22 cellular contexts compared by ENCODE assay signal in the genomic region with DNA sequence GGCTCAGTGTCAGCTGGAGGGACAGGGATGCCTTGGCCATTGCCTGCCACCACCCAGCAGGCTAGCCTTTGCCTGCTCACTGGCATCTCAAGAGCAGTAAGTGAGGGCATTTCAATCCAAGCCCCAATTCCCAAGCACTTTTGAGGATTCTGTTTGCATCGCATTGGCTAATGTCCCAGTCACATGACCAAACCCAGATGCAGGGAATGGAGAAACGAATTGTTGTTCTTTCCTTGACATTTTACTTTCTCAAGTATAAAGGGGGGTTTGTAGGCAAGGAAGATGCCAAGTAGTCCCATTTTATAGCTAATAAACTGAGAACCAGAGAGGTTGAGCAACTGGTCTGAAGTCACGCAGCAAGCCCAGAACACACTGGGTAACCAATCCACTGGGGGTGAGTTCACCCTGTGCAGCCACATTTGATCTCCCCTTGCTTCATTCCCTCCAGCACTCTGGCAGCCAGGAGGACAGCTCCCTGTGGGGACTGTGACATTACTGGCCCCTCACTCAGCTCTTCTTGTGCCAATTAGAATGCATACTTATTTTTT.
"Had no signal": no experiment of that assay in that cellular context is flagged by ENCODE, and none has a peak within 500 bp of the region (broad histone marks: within the 10 kb centered on the region; RNA-seq: fewer than 3 reads in every experiment).

No MANE protein-coding gene starts in this region.

- H3K4me3 ChIP-seq: adrenal gland, tibial artery had no signal

- DNase-seq: activated CD4-positive, alpha-beta T cell treated with anti-CD3 and anti-CD28 coated beads for 4 hours; activated CD4-positive, alpha-beta T cell treated with anti-CD3 and anti-CD28 coated beads, Interleukin-2, amount 50 U/mL, for 48 hours; activated CD4-positive, CD25-positive, alpha-beta regulatory T cell; activated gamma-delta T cell treated with Interleukin-2 at 50 U/mL for 16 hours; central memory CD4-positive, alpha-beta T cell; dermis blood vessel endothelial cell; effector memory CD4-positive, alpha-beta T cell; foreskin melanocyte; hippocampal formation; left ventricle myocardium superior; mammary epithelial cell; midbrain; retina; stimulated activated CD4-positive, alpha-beta T cell treated with anti-CD3 and anti-CD28 coated beads, Interleukin-12 subunit alpha, Interleukin-12 subunit beta, amount 100 ng/mL, for 4 hours; stimulated activated naive CD8-positive, alpha-beta T cell treated with anti-CD3 and anti-CD28 coated beads, Interleukin-15, amount 100 ng/mL, for 72 hours; T1000; tibial artery had no signal

- H3K27me3 ChIP-seq: adrenal gland, tibial artery had no signal

- H3K27me3 Mint-ChIP-seq: activated naive CD4-positive, alpha-beta T cell treated with anti-CD3 and anti-CD28 coated beads, Interleukin-2, amount 50 U/mL, for 24 hours; stimulated activated naive CD8-positive, alpha-beta T cell treated with anti-CD3 and anti-CD28 coated beads, Interleukin-15, amount 100 ng/mL, for 72 hours had no signal

- ATAC-seq: esophagus mucosa; left ventricle myocardium superior; stimulated activated naive CD8-positive, alpha-beta T cell treated with anti-CD3 and anti-CD28 coated beads, Interleukin-15, amount 100 ng/mL, for 72 hours had no signal

- H3K27ac ChIP-seq: adrenal gland had no signal

- H3K36me3 ChIP-seq: adrenal gland, tibial artery had no signal

- H3K4me1 ChIP-seq: adrenal gland had no signal

- H3K9me3 ChIP-seq: adrenal gland, tibial artery had no signal

- H3K4me3 Mint-ChIP-seq: activated naive CD4-positive, alpha-beta T cell treated with anti-CD3 and anti-CD28 coated beads, Interleukin-2, amount 50 U/mL, for 24 hours; activated T-helper 1 cell treated with anti-CD3 and anti-CD28 coated beads, Interleukin-12 subunit alpha, Interleukin-12 subunit beta, Interleukin-2, Interleukin-4 antibody, amounts not matched to agents 30 ng/mL and 10 ng/mL and 1 ng/mL, durations not matched to agents 14 hours and 24 hours and 36 hours; stimulated activated naive CD8-positive, alpha-beta T cell treated with anti-CD3 and anti-CD28 coated beads, Interleukin-15, amount 100 ng/mL, for 72 hours; T-helper 1 cell treated with Interleukin-12 subunit alpha and Interleukin-12 subunit beta and Interleukin-4 antibody, amounts not matched to agents 30 μg/mL and 1 μg/mL, for 36 hours had no signal

- H3K4me1 Mint-ChIP-seq: stimulated activated naive CD8-positive, alpha-beta T cell treated with anti-CD3 and anti-CD28 coated beads, Interleukin-15, amount 100 ng/mL, for 72 hours had no signal

- H3K9me3 Mint-ChIP-seq: activated naive CD4-positive, alpha-beta T cell treated with anti-CD3 and anti-CD28 coated beads, Interleukin-2, amount 50 U/mL, for 24 hours; activated T-helper 1 cell treated with anti-CD3 and anti-CD28 coated beads, Interleukin-12 subunit alpha, Interleukin-12 subunit beta, Interleukin-2, Interleukin-4 antibody, amounts not matched to agents 30 ng/mL and 10 ng/mL and 1 ng/mL, durations not matched to agents 14 hours and 24 hours and 36 hours; T-helper 1 cell treated with Interleukin-12 subunit alpha and Interleukin-12 subunit beta and Interleukin-4 antibody, amounts not matched to agents 30 μg/mL and 1 μg/mL, for 36 hours had no signal

- H3K27ac Mint-ChIP-seq: activated naive CD4-positive, alpha-beta T cell treated with anti-CD3 and anti-CD28 coated beads, Interleukin-2, amount 50 U/mL, for 24 hours; activated T-helper 1 cell treated with anti-CD3 and anti-CD28 coated beads, Interleukin-12 subunit alpha, Interleukin-12 subunit beta, Interleukin-2, Interleukin-4 antibody, amounts not matched to agents 30 ng/mL and 10 ng/mL and 1 ng/mL, durations not matched to agents 14 hours and 24 hours and 36 hours; T-helper 1 cell treated with Interleukin-12 subunit alpha and Interleukin-12 subunit beta and Interleukin-4 antibody, amounts not matched to agents 30 μg/mL and 1 μg/mL, for 36 hours had no signal
